26 cellular contexts compared by ENCODE assay signal in genomic region chr12:119145367-119145766, GRCh38. TPM values are rescaled to one million over a fixed set of nuclear protein-coding genes. Genes with fewer than 3 reads are reported as not detected.
"Had no signal": no experiment of that assay in that cellular context is flagged by ENCODE, and none has a peak within 500 bp of the region (broad histone marks: within the 10 kb centered on the region; RNA-seq: fewer than 3 reads in every experiment).

No MANE protein-coding gene starts in this region.

- H3K4me3 ChIP-seq: breast epithelium, esophagus muscularis mucosa, gastroesophageal sphincter, heart left ventricle, left lung, lung, prostate gland, right atrium auricular region, stomach, suprapubic skin, tibial nerve had no signal

- H3K27me3 Mint-ChIP-seq: activated naive CD8-positive, alpha-beta T cell treated with anti-CD3 and anti-CD28 coated beads, Interleukin-2, amount 10 ng/mL, durations not matched to agents 7 days and 5 days had no signal

- H3K27me3 ChIP-seq: gastroesophageal sphincter, heart left ventricle, right atrium auricular region, tibial nerve had no signal

- H3K27ac Mint-ChIP-seq: activated CD4-positive, alpha-beta memory T cell treated with anti-CD3 and anti-CD28 coated beads for 36 hours; activated naive CD8-positive, alpha-beta T cell treated with anti-CD3 and anti-CD28 coated beads, Interleukin-2, amount 10 ng/mL, durations not matched to agents 7 days and 5 days; effector memory CD8-positive, alpha-beta T cell; naive thymus-derived CD4-positive, alpha-beta T cell; T-helper 1 cell treated with Interleukin-12 subunit alpha and Interleukin-12 subunit beta and Interleukin-4 antibody, amounts not matched to agents 30 μg/mL and 1 μg/mL, for 36 hours had no signal

- DNase-seq: activated CD4-positive, alpha-beta memory T cell treated with anti-CD3 and anti-CD28 coated beads for 36 hours; activated CD4-positive, alpha-beta T cell treated with anti-CD3 and anti-CD28 coated beads for 4 hours; activated CD4-positive, CD25-positive, alpha-beta regulatory T cell; activated naive CD4-positive, alpha-beta T cell treated with Interleukin-2 at 50 U/mL for 16 hours; activated naive CD8-positive, alpha-beta T cell treated with anti-CD3 and anti-CD28 coated beads, Interleukin-2, amount 10 ng/mL, durations not matched to agents 7 days and 5 days; activated T-cell treated with anti-CD3 and anti-CD28 coated beads, Interleukin-2, amount 50 U/mL, for 48 hours; amniotic stem cell; effector memory CD8-positive, alpha-beta T cell; heart left ventricle; kidney glomerular epithelial cell; left lung; naive thymus-derived CD4-positive, alpha-beta T cell; stimulated activated CD4-positive, alpha-beta T cell treated with anti-CD3 and anti-CD28 coated beads, Interleukin-4, amount 100 ng/mL, for 24 hours; stomach; T1000 had no signal

- H3K36me3 ChIP-seq: breast epithelium, esophagus muscularis mucosa, gastroesophageal sphincter, heart left ventricle, left lung, prostate gland, right atrium auricular region, stomach, suprapubic skin, tibial nerve had no signal

- H3K27ac ChIP-seq: breast epithelium, esophagus muscularis mucosa, gastroesophageal sphincter, heart left ventricle, left lung, prostate gland, right atrium auricular region, stomach, suprapubic skin, tibial nerve had no signal

- H3K4me3 Mint-ChIP-seq: activated CD4-positive, alpha-beta memory T cell treated with anti-CD3 and anti-CD28 coated beads for 36 hours; activated naive CD8-positive, alpha-beta T cell treated with anti-CD3 and anti-CD28 coated beads, Interleukin-2, amount 10 ng/mL, durations not matched to agents 7 days and 5 days; central memory CD8-positive, alpha-beta T cell; effector memory CD8-positive, alpha-beta T cell; naive thymus-derived CD4-positive, alpha-beta T cell; neural crest cell; T-helper 1 cell treated with Interleukin-12 subunit alpha and Interleukin-12 subunit beta and Interleukin-4 antibody, amounts not matched to agents 30 μg/mL and 1 μg/mL, for 36 hours had no signal

- H3K4me1 Mint-ChIP-seq: activated naive CD8-positive, alpha-beta T cell treated with anti-CD3 and anti-CD28 coated beads, Interleukin-2, amount 10 ng/mL, durations not matched to agents 7 days and 5 days; central memory CD8-positive, alpha-beta T cell; naive thymus-derived CD4-positive, alpha-beta T cell had no signal

- H3K9me3 ChIP-seq: breast epithelium, esophagus muscularis mucosa, gastroesophageal sphincter, prostate gland, right atrium auricular region, stomach, suprapubic skin, tibial nerve had no signal

- H3K4me1 ChIP-seq: breast epithelium, gastroesophageal sphincter, left lung, prostate gland, right atrium auricular region, stomach, suprapubic skin, tibial nerve had no signal

- H3K9me3 Mint-ChIP-seq: activated CD4-positive, alpha-beta memory T cell treated with anti-CD3 and anti-CD28 coated beads for 36 hours; activated naive CD8-positive, alpha-beta T cell treated with anti-CD3 and anti-CD28 coated beads, Interleukin-2, amount 10 ng/mL, durations not matched to agents 7 days and 5 days; neural crest cell had no signal

- H3K36me3 Mint-ChIP-seq: activated CD4-positive, alpha-beta memory T cell treated with anti-CD3 and anti-CD28 coated beads for 36 hours; activated naive CD8-positive, alpha-beta T cell treated with anti-CD3 and anti-CD28 coated beads, Interleukin-2, amount 10 ng/mL, durations not matched to agents 7 days and 5 days had no signal

RNA-seq across cellular contexts. Expression of gene HSPB8, which starts 33.4 kb away (rescaled TPM):
- total RNA-seq: activated CD4-positive, alpha-beta memory T cell treated with anti-CD3 and anti-CD28 coated beads for 36 hours; activated naive CD8-positive, alpha-beta T cell treated with anti-CD3 and anti-CD28 coated beads, Interleukin-2, amount 10 ng/mL, durations not matched to agents 7 days and 5 days; naive thymus-derived CD4-positive, alpha-beta T cell had no signal
- polyA plus RNA-seq: naive thymus-derived CD4-positive, alpha-beta T cell had no signal
